ENCODE assay signal across 15 cellular contexts in genomic region chr2:207015901-207016300, GRCh38.
"Had no signal": no experiment of that assay in that cellular context is flagged by ENCODE, and none has a peak within 500 bp of the region (broad histone marks: within the 10 kb centered on the region; RNA-seq: fewer than 3 reads in every experiment).

No MANE protein-coding gene starts in this region.

- H3K27me3 ChIP-seq: body of pancreas, esophagus muscularis mucosa, pancreas, thyroid gland, uterus had no signal

- H3K4me3 Mint-ChIP-seq: activated CD8-positive, alpha-beta memory T cell treated with anti-CD3 and anti-CD28 coated beads, Interleukin-2, amount 10 ng/mL, durations not matched to agents 7 days and 5 days; activated T-cell treated with anti-CD3 and anti-CD28 coated beads, Interleukin-2, amount 50 U/mL, for 4 hours; mesothelial cell of epicardium; stimulated activated effector memory CD8-positive, alpha-beta T cell treated with anti-CD3 and anti-CD28 coated beads, Interleukin-12 subunit alpha, Interleukin-12 subunit beta, amount 100 ng/mL, for 72 hours had no signal

- H3K4me1 Mint-ChIP-seq: activated CD8-positive, alpha-beta memory T cell treated with anti-CD3 and anti-CD28 coated beads, Interleukin-2, amount 10 ng/mL, durations not matched to agents 7 days and 5 days; mesothelial cell of epicardium; stimulated activated effector memory CD8-positive, alpha-beta T cell treated with anti-CD3 and anti-CD28 coated beads, Interleukin-12 subunit alpha, Interleukin-12 subunit beta, amount 100 ng/mL, for 72 hours had no signal

- FAIRE-seq: colon, pancreas had no signal

- H3K27ac Mint-ChIP-seq: activated CD8-positive, alpha-beta memory T cell treated with anti-CD3 and anti-CD28 coated beads, Interleukin-2, amount 10 ng/mL, durations not matched to agents 7 days and 5 days; activated naive CD4-positive, alpha-beta T cell treated with anti-CD3 and anti-CD28 coated beads, Interleukin-2, amount 50 U/mL, for 72 hours; mesothelial cell of epicardium; stimulated activated effector memory CD8-positive, alpha-beta T cell treated with anti-CD3 and anti-CD28 coated beads, Interleukin-12 subunit alpha, Interleukin-12 subunit beta, amount 100 ng/mL, for 72 hours had no signal

- H3K27me3 Mint-ChIP-seq: activated CD8-positive, alpha-beta memory T cell treated with anti-CD3 and anti-CD28 coated beads, Interleukin-2, amount 10 ng/mL, durations not matched to agents 7 days and 5 days had no signal

- H3K4me1 ChIP-seq: body of pancreas, esophagus muscularis mucosa, pancreas, thyroid gland, uterus had no signal

- H3K27ac ChIP-seq: body of pancreas, esophagus muscularis mucosa, pancreas, thyroid gland, uterus, VCaP had no signal

- H3K36me3 Mint-ChIP-seq: activated CD8-positive, alpha-beta memory T cell treated with anti-CD3 and anti-CD28 coated beads, Interleukin-2, amount 10 ng/mL, durations not matched to agents 7 days and 5 days; mesothelial cell of epicardium; stimulated activated effector memory CD8-positive, alpha-beta T cell treated with anti-CD3 and anti-CD28 coated beads, Interleukin-12 subunit alpha, Interleukin-12 subunit beta, amount 100 ng/mL, for 72 hours had no signal

- H3K9me3 Mint-ChIP-seq: activated naive CD4-positive, alpha-beta T cell treated with anti-CD3 and anti-CD28 coated beads, Interleukin-2, amount 50 U/mL, for 72 hours had no signal

- DNase-seq: activated CD4-positive, alpha-beta T cell treated with anti-CD3 and anti-CD28 coated beads, Interleukin-2, amount 50 U/mL, for 48 hours; activated CD8-positive, alpha-beta memory T cell treated with anti-CD3 and anti-CD28 coated beads, Interleukin-2, amount 10 ng/mL, durations not matched to agents 7 days and 5 days; activated effector memory CD4-positive, alpha-beta T cell treated with anti-CD3 and anti-CD28 coated beads, Interleukin-2, amount 50 U/mL, for 16 hours; activated T-cell treated with anti-CD3 and anti-CD28 coated beads, Interleukin-2, amount 50 U/mL, for 4 hours; body of pancreas; caudate nucleus; pancreas; thyroid gland; uterus had no signal

- H3K36me3 ChIP-seq: esophagus muscularis mucosa, pancreas, thyroid gland, uterus had no signal

- H3K4me3 ChIP-seq: body of pancreas, esophagus muscularis mucosa, pancreas, thyroid gland, uterus had no signal

- ATAC-seq: activated CD8-positive, alpha-beta memory T cell treated with anti-CD3 and anti-CD28 coated beads, Interleukin-2, amount 10 ng/mL, durations not matched to agents 7 days and 5 days; activated naive CD4-positive, alpha-beta T cell treated with anti-CD3 and anti-CD28 coated beads, Interleukin-2, amount 50 U/mL, for 72 hours; activated T-cell treated with anti-CD3 and anti-CD28 coated beads, Interleukin-2, amount 50 U/mL, for 4 hours; body of pancreas; pancreas; stimulated activated effector memory CD8-positive, alpha-beta T cell treated with anti-CD3 and anti-CD28 coated beads, Interleukin-12 subunit alpha, Interleukin-12 subunit beta, amount 100 ng/mL, for 72 hours had no signal

- H3K9me3 ChIP-seq: body of pancreas, esophagus muscularis mucosa, pancreas, thyroid gland, uterus had no signal
